Comparison of ENCODE assay signal across 15 cellular contexts in the genomic region with DNA sequence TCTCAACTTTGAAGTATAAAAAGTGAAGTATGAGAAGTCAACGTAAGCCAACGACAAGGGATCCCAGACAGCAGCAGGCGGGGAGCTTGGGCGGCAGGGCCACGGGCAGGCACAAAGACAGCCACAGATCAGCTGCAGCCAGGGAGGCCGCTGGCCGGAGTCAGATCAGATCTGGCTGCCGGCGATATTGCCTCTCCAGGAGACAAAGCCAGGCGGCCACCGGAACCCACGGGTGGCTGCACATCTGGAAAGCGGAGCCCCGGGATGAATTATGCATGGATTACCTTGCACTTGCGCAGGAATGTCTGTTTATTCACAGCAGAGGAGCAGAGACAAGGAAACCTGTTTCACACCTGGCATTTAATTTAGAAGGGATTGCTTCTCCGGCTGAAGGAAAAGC.
"Had no signal": no experiment of that assay in that cellular context is flagged by ENCODE, and none has a peak within 500 bp of the region (broad histone marks: within the 10 kb centered on the region; RNA-seq: fewer than 3 reads in every experiment).

No MANE protein-coding gene starts in this region.

- H3K27me3 ChIP-seq: transverse colon had no signal

- H3K27ac ChIP-seq: spleen, transverse colon, WERI-Rb-1 had no signal

- H3K27ac Mint-ChIP-seq: activated naive CD8-positive, alpha-beta T cell treated with anti-CD3 and anti-CD28 coated beads, Interleukin-2, amount 50 U/mL, for 24 hours; activated T-helper 1 cell treated with anti-CD3 and anti-CD28 coated beads, Interleukin-12 subunit alpha, Interleukin-12 subunit beta, Interleukin-2, Interleukin-4 antibody, amounts not matched to agents 30 ng/mL and 10 ng/mL and 1 ng/mL, durations not matched to agents 14 hours and 24 hours and 36 hours; stimulated activated naive B cell treated with anti-CD40 and anti-IgM and Interleukin-4, amounts not matched to agents 10 μg/mL and 1 μg/mL and 100 μg/mL, for 72 hours had no signal

- DNase-seq: activated CD4-positive, alpha-beta T cell treated with anti-CD3 and anti-CD28 coated beads for 48 hours; activated naive CD4-positive, alpha-beta T cell treated with Interleukin-2 at 50 U/mL for 16 hours; activated naive CD8-positive, alpha-beta T cell treated with anti-CD3 and anti-CD28 coated beads, Interleukin-2, amount 50 U/mL, for 24 hours; central memory CD4-positive, alpha-beta T cell; cortex of kidney; effector memory CD4-positive, alpha-beta T cell; SHP77 treated with DMSO at 0.1 percent for 48 hours; spleen; stimulated activated CD4-positive, alpha-beta T cell treated with anti-CD3 and anti-CD28 coated beads, Interleukin-1b, Interleukin-23, amount 100 ng/mL, for 48 hours; stimulated activated naive B cell treated with anti-CD40 and anti-IgM and Interleukin-4, amounts not matched to agents 10 μg/mL and 1 μg/mL and 100 μg/mL, for 72 hours; SW 1271; transverse colon; WERI-Rb-1 had no signal

- H3K36me3 ChIP-seq: spleen, transverse colon, WERI-Rb-1 had no signal

- H3K27me3 Mint-ChIP-seq: stimulated activated naive B cell treated with anti-CD40 and anti-IgM and Interleukin-4, amounts not matched to agents 10 μg/mL and 1 μg/mL and 100 μg/mL, for 72 hours had no signal

- H3K36me3 Mint-ChIP-seq: stimulated activated naive B cell treated with anti-CD40 and anti-IgM and Interleukin-4, amounts not matched to agents 10 μg/mL and 1 μg/mL and 100 μg/mL, for 72 hours had no signal

- H3K9me3 Mint-ChIP-seq: activated naive CD8-positive, alpha-beta T cell treated with anti-CD3 and anti-CD28 coated beads, Interleukin-2, amount 50 U/mL, for 24 hours; activated T-helper 1 cell treated with anti-CD3 and anti-CD28 coated beads, Interleukin-12 subunit alpha, Interleukin-12 subunit beta, Interleukin-2, Interleukin-4 antibody, amounts not matched to agents 30 ng/mL and 10 ng/mL and 1 ng/mL, durations not matched to agents 14 hours and 24 hours and 36 hours; stimulated activated naive B cell treated with anti-CD40 and anti-IgM and Interleukin-4, amounts not matched to agents 10 μg/mL and 1 μg/mL and 100 μg/mL, for 72 hours had no signal

- ATAC-seq: activated naive CD8-positive, alpha-beta T cell treated with anti-CD3 and anti-CD28 coated beads, Interleukin-2, amount 50 U/mL, for 24 hours; right cardiac atrium; stimulated activated naive B cell treated with anti-CD40 and anti-IgM and Interleukin-4, amounts not matched to agents 10 μg/mL and 1 μg/mL and 100 μg/mL, for 72 hours had no signal

- H3K4me1 ChIP-seq: spleen, transverse colon had no signal

- H3K4me3 Mint-ChIP-seq: activated naive CD8-positive, alpha-beta T cell treated with anti-CD3 and anti-CD28 coated beads, Interleukin-2, amount 50 U/mL, for 24 hours; activated T-helper 1 cell treated with anti-CD3 and anti-CD28 coated beads, Interleukin-12 subunit alpha, Interleukin-12 subunit beta, Interleukin-2, Interleukin-4 antibody, amounts not matched to agents 30 ng/mL and 10 ng/mL and 1 ng/mL, durations not matched to agents 14 hours and 24 hours and 36 hours; stimulated activated naive B cell treated with anti-CD40 and anti-IgM and Interleukin-4, amounts not matched to agents 10 μg/mL and 1 μg/mL and 100 μg/mL, for 72 hours had no signal

- H3K9me3 ChIP-seq: spleen, transverse colon had no signal

- H3K4me1 Mint-ChIP-seq: activated naive CD8-positive, alpha-beta T cell treated with anti-CD3 and anti-CD28 coated beads, Interleukin-2, amount 50 U/mL, for 24 hours; stimulated activated naive B cell treated with anti-CD40 and anti-IgM and Interleukin-4, amounts not matched to agents 10 μg/mL and 1 μg/mL and 100 μg/mL, for 72 hours had no signal

- H3K4me3 ChIP-seq: spleen, transverse colon had no signal
